7 cellular contexts compared by ENCODE assay signal in genomic region chr13:108624108-108624507, GRCh38. TPM values are rescaled to one million over a fixed set of nuclear protein-coding genes. Genes with fewer than 3 reads are reported as not detected.
"Had no signal": no experiment of that assay in that cellular context is flagged by ENCODE, and none has a peak within 500 bp of the region (broad histone marks: within the 10 kb centered on the region; RNA-seq: fewer than 3 reads in every experiment).

No MANE protein-coding gene starts in this region.

- DNase-seq: GOT3, H9, HCEC 1CT, KBM-7 had no signal

- H3K9ac ChIP-seq: KMS-11 had no signal

- H3K4me3 Mint-ChIP-seq: H9 had no signal

- H3K4me2 ChIP-seq: KMS-11 had no signal

- FAIRE-seq: HTR-8/SVneo had no signal

- H3K27ac Mint-ChIP-seq: H9 had no signal

- H3K27ac ChIP-seq: KMS-11 had no signal

RNA-seq across cellular contexts. Expression of gene MYO16, which starts 5.3 kb away (rescaled TPM):
- total RNA-seq: H9, HT-29 had no signal
